In genomic region chr4:176781739-176782100, GRCh38 we compare ENCODE assay signal across 11 cellular contexts. TPM values are rescaled to one million over a fixed set of nuclear protein-coding genes. Genes with fewer than 3 reads are reported as not detected.
A peak's percentile ranks its signal among the peaks of the same experiment; 100 is the strongest.
DNase-seq lines count a peak whose midpoint lies in the region; ATAC-seq and TF ChIP-seq lines count a peak whose summit lies in the region.
"Had no signal": no experiment of that assay in that cellular context is flagged by ENCODE, and none has a peak within 500 bp of the region (broad histone marks: within the 10 kb centered on the region; RNA-seq: fewer than 3 reads in every experiment).

No MANE protein-coding gene starts in this region.

- H3K4me1 ChIP-seq in right atrium auricular region = peaks cover 0 to 4% of the 10 kb centered on the region in 2 donors
- peaks cover 4% of the 10 kb centered on the region for H3K4me1 ChIP-seq in lower lobe of right lung
- no peaks in the 10 kb centered on the region for H3K4me1 ChIP-seq in A673 (ENCODE audit: insufficient read depth, low read length, poor library complexity, severe bottlenecking)
- H3K4me1 ChIP-seq in Caco-2 = no peaks in the 10 kb centered on the region

- no peaks in the 10 kb centered on the region for H3K36me3 Mint-ChIP-seq in MCF 10A (ENCODE audit: insufficient read depth, unreplicated experiment)
- H3K36me3 Mint-ChIP-seq in Caco-2 (ENCODE audit: insufficient read depth, unreplicated experiment) = no peaks in the 10 kb centered on the region

- intact Hi-C loops in left cardiac atrium (cut with DNase I) (no loop called here), MCF 10A (cut with micrococcal nuclease) (no loop called here), lower lobe of right lung (cut with DNase I) (no loop called here), A673 (cut with micrococcal nuclease; ENCODE audit: unreplicated experiment) (no loop called here), Caco-2 (cut with micrococcal nuclease; ENCODE audit: unreplicated experiment) (no loop called here)

- peak overlapping the region; percentile 35 to 51 for H3K27ac ChIP-seq in right atrium auricular region
- H3K27ac ChIP-seq in lower lobe of right lung = peak overlapping the region; percentile 15
- H3K27ac ChIP-seq in A673 (ENCODE audit: low read depth, low read length, poor library complexity, severe bottlenecking) = no peak overlapping the region

- DNase-seq in right atrium auricular region (ENCODE audit: low spot score) (no peak), left cardiac atrium (no peak), MCF 10A (ENCODE audit: unreplicated experiment) (peak; percentile 39), lower lobe of right lung (no peak), 8988T (no peak), A673 (ENCODE audit: low spot score) (no peak), Caco-2 (no peak)
- DNase-seq: activated CD4-positive, alpha-beta T cell treated with anti-CD3 and anti-CD28 coated beads for 48 hours; amniotic stem cell had no signal

- CTCF ChIA-PET in MCF 10A (lab: Yijun Ruan, JAX) = interaction anchor here (0.6 to 1.6 kb wide), 2 partner anchors 12 to 139 kb away, joined by 3 to 4 read pairs; no protein-coding TSS in a partner anchor
- CTCF ChIA-PET in A673 (lab: Charles Lee) = no interaction called here
- CTCF ChIA-PET in Caco-2 (lab: Charles Lee) = no interaction called here

- H3K27ac Mint-ChIP-seq in MCF 10A (ENCODE audit: low read depth, unreplicated experiment) (peak overlapping the region; percentile 97), Caco-2 (ENCODE audit: unreplicated experiment) (no peak overlapping the region)
- H3K27ac Mint-ChIP-seq: T-helper 1 cell treated with Interleukin-12 subunit alpha and Interleukin-12 subunit beta and Interleukin-4 antibody, amounts not matched to agents 30 μg/mL and 1 μg/mL, for 36 hours had no signal

- no peak overlapping the region for H3K4me3 ChIP-seq in right atrium auricular region
- no peak overlapping the region for H3K4me3 ChIP-seq in lower lobe of right lung
- H3K4me3 ChIP-seq in A673 (ENCODE audit: low read depth, low read length, poor library complexity, severe bottlenecking) = no peak overlapping the region
- H3K4me3 ChIP-seq in Caco-2 (ENCODE audit: low read depth, low read length) = no peak overlapping the region

- ATAC-seq in left cardiac atrium (no peak), lower lobe of right lung (no peak), HG03159 (IDR thresholded peaks at IDR 0.05; ENCODE audit: unreplicated experiment) (no peak)

- peaks cover 40% of the 10 kb centered on the region for H3K4me1 Mint-ChIP-seq in MCF 10A (ENCODE audit: insufficient read depth, unreplicated experiment)
- no peaks in the 10 kb centered on the region for H3K4me1 Mint-ChIP-seq in Caco-2 (ENCODE audit: low read depth, unreplicated experiment)

- BruUV-seq in MCF 10A (replicated peaks; lab: Mats Ljungman, UMichigan) (TSS peak; percentile 81), A673 (replicated peaks; lab: Mats Ljungman, UMichigan) (no TSS peak), Caco-2 (replicated peaks; lab: Mats Ljungman, UMichigan) (no TSS peak)

- H3K27me3 ChIP-seq in right atrium auricular region = no peaks in the 10 kb centered on the region
- H3K27me3 ChIP-seq in lower lobe of right lung (ENCODE audit: low read depth) = no peaks in the 10 kb centered on the region
- peaks cover 11% of the 10 kb centered on the region for H3K27me3 ChIP-seq in A673 (replicated peaks; ENCODE audit: insufficient read depth, low read depth, low read length, poor library complexity)
- no peaks in the 10 kb centered on the region for H3K27me3 ChIP-seq in Caco-2 (replicated peaks; ENCODE audit: control insufficient read depth, insufficient read depth, low read length)

- H3K9me3 ChIP-seq in right atrium auricular region (no peaks in the 10 kb centered on the region), lower lobe of right lung (no peaks in the 10 kb centered on the region), A673 (ENCODE audit: low read depth, low read length, poor library complexity, severe bottlenecking) (no peaks in the 10 kb centered on the region), Caco-2 (no peaks in the 10 kb centered on the region)

- H3K27me3 Mint-ChIP-seq in MCF 10A (ENCODE audit: insufficient read depth, unreplicated experiment) (no peaks in the 10 kb centered on the region), Caco-2 (ENCODE audit: insufficient read depth, unreplicated experiment) (no peaks in the 10 kb centered on the region)

- H3K9me3 Mint-ChIP-seq in MCF 10A (ENCODE audit: unreplicated experiment) (no peaks in the 10 kb centered on the region), Caco-2 (ENCODE audit: unreplicated experiment) (no peaks in the 10 kb centered on the region)
- H3K9me3 Mint-ChIP-seq: T-helper 1 cell treated with Interleukin-12 subunit alpha and Interleukin-12 subunit beta and Interleukin-4 antibody, amounts not matched to agents 30 μg/mL and 1 μg/mL, for 36 hours had no signal

- H3K4me3 Mint-ChIP-seq in MCF 10A (ENCODE audit: unreplicated experiment) (peak overlapping the region; percentile 56), Caco-2 (ENCODE audit: unreplicated experiment) (no peak overlapping the region)
- H3K4me3 Mint-ChIP-seq: T-helper 1 cell treated with Interleukin-12 subunit alpha and Interleukin-12 subunit beta and Interleukin-4 antibody, amounts not matched to agents 30 μg/mL and 1 μg/mL, for 36 hours had no signal

- TF ChIP-seq CTCF in right atrium auricular region (IDR thresholded peaks at IDR 0.05) = no peak
- no peak for TF ChIP-seq CTCF in MCF 10A (IDR thresholded peaks at IDR 0.05; ENCODE audit: unreplicated experiment)
- no peak for TF ChIP-seq CTCF in lower lobe of right lung (IDR thresholded peaks at IDR 0.05)
- no peak for TF ChIP-seq CTCF in A673 (conservative IDR thresholded peaks at IDR 0.05; ENCODE audit: low read depth, low read length)
- no peak for TF ChIP-seq CTCF in Caco-2 (IDR thresholded peaks at IDR 0.05; ENCODE audit: insufficient read depth in 1 of 2, low read depth in 1 of 2, low read length in 1 of 2, severe bottlenecking in 1 of 2, unreplicated experiment in 1 of 2)

- POLR2A ChIA-PET in MCF 10A (lab: Yijun Ruan, JAX) = interaction anchor here (0.7 to 3.9 kb wide), 5 partner anchors 10 to 337 kb away, joined by 3 to 25 read pairs (median 6); partner anchors contain the start of gene VEGFC
- POLR2A ChIA-PET in A673 (lab: Charles Lee; ENCODE audit: low non-redundant PET) = no interaction called here
- POLR2A ChIA-PET in Caco-2 (lab: Charles Lee) = no interaction called here

- H3K36me3 ChIP-seq in right atrium auricular region = no peaks in the 10 kb centered on the region
- H3K36me3 ChIP-seq in lower lobe of right lung = no peaks in the 10 kb centered on the region
- no peaks in the 10 kb centered on the region for H3K36me3 ChIP-seq in A673 (ENCODE audit: insufficient read depth, low read length, poor library complexity, severe bottlenecking)
- no peaks in the 10 kb centered on the region for H3K36me3 ChIP-seq in Caco-2 (ENCODE audit: control insufficient read depth, insufficient read depth, low read length)

RNA-seq across cellular contexts. Expression of gene VEGFC, which starts 11.0 kb away (rescaled TPM):
- 1 to 10 TPM; 6.4 to 8.6 TPM for total RNA-seq in right atrium auricular region
- 1 to 10 TPM; 7.8 to 8.5 TPM for total RNA-seq in left cardiac atrium
- 11.1 and 14.2 TPM in 2 replicates for total RNA-seq in MCF 10A (2022)
- total RNA-seq in lower lobe of right lung = 16.1 TPM
- total RNA-seq in A673 (2021) = 0.44 TPM in 1 of 2 replicates, not detected in the other
- total RNA-seq in Caco-2 (2022) = not detected in 2 replicates
